18 cellular contexts compared by ENCODE assay signal in genomic region chr1:185969028-185969427, GRCh38.
DNase-seq lines count a peak whose midpoint lies in the region; ATAC-seq and TF ChIP-seq lines count a peak whose summit lies in the region.
"Had no signal": no experiment of that assay in that cellular context is flagged by ENCODE, and none has a peak within 500 bp of the region (broad histone marks: within the 10 kb centered on the region; RNA-seq: fewer than 3 reads in every experiment).

No MANE protein-coding gene starts in this region.

- H3K9me3 ChIP-seq in heart right ventricle (no peaks in the 10 kb centered on the region), tibial artery (no peaks in the 10 kb centered on the region)
- H3K9me3 ChIP-seq: ascending aorta had no signal

- in situ Hi-C loops in brain microvascular endothelial cell (cut with HindIII; ENCODE audit: low pct_ligation_motif_present, low sequenced_read_pairs), result no loop called here

- H3K36me3 ChIP-seq in heart right ventricle (peaks cover 0 to 15% (median 0%) of the 10 kb centered on the region in 9 donors), brain microvascular endothelial cell (replicated peaks) (no peaks in the 10 kb centered on the region), tibial artery (no peaks in the 10 kb centered on the region)
- H3K36me3 ChIP-seq: ascending aorta had no signal

- no peaks in the 10 kb centered on the region for H3K27me3 ChIP-seq in heart right ventricle
- no peaks in the 10 kb centered on the region for H3K27me3 ChIP-seq in brain microvascular endothelial cell (replicated peaks)
- no peaks in the 10 kb centered on the region for H3K27me3 ChIP-seq in tibial artery
- H3K27me3 ChIP-seq: ascending aorta, foreskin keratinocyte had no signal

- WGBS in heart right ventricle, 2 donors, result 50 to 61% methylated on average over 4 of the region's 4 CpGs

- H3K4me1 ChIP-seq in heart right ventricle (peaks cover 0 to 66% (median 19%) of the 10 kb centered on the region in 9 donors), tibial artery (peaks cover 0 to 43% (median 0%) of the 10 kb centered on the region in 4 donors)
- H3K4me1 ChIP-seq: foreskin keratinocyte had no signal

- DNase-seq in heart right ventricle, result no peak
- DNase-seq in left cardiac atrium, result no peak
- DNase-seq in brain microvascular endothelial cell, result no peak
- DNase-seq in iris pigment epithelial cell (ENCODE audit: low read depth), result peak; percentile 81
- DNase-seq in tibial artery, result no peak
- no peak for DNase-seq in T-helper 2 cell
- DNase-seq in activated gamma-delta T cell (lab: John Stamatoyannopoulos, UW), result no peak
- no peak for DNase-seq in HT-29 (ENCODE audit: low spot score)
- DNase-seq: activated CD8-positive, alpha-beta T cell treated with anti-CD3 and anti-CD28 coated beads for 36 hours; foreskin keratinocyte; MM.1S; naive thymus-derived CD4-positive, alpha-beta T cell; NCI-H187 treated with DMSO at 0.1 percent for 48 hours; NCI-H510A treated with DMSO at 0.1 percent for 48 hours; stimulated activated CD4-positive, alpha-beta T cell treated with anti-CD3 and anti-CD28 coated beads, Interleukin-4, amount 100 ng/mL, for 1 hour; SW 1271 had no signal

- TF ChIP-seq CTCF in heart right ventricle (IDR thresholded peaks at IDR 0.05) (no peak), brain microvascular endothelial cell (IDR thresholded peaks at IDR 0.05; ENCODE audit: low read depth, low read length, missing control alignments) (no peak), tibial artery (IDR thresholded peaks at IDR 0.05) (no peak)

- H3K4me3 ChIP-seq in heart right ventricle (no peak overlapping the region), brain microvascular endothelial cell (ENCODE audit: low read depth, low read length) (no peak overlapping the region), tibial artery (no peak overlapping the region)
- H3K4me3 ChIP-seq: ascending aorta, GM23338 had no signal

- no peak for ATAC-seq in heart right ventricle
- ATAC-seq in left cardiac atrium, result no peak
- ATAC-seq: activated CD8-positive, alpha-beta T cell treated with anti-CD3 and anti-CD28 coated beads for 36 hours; foreskin keratinocyte; GM23338; naive thymus-derived CD4-positive, alpha-beta T cell had no signal

- H3K27ac ChIP-seq in heart right ventricle (peak overlapping the region in 9 of 10 donors; percentile 23 to 72 (median 46)), brain microvascular endothelial cell (peak overlapping the region; percentile 58), tibial artery (peak overlapping the region; percentile 13 to 35)
- H3K27ac ChIP-seq: foreskin keratinocyte had no signal

- intact Hi-C loops in heart right ventricle (cut with DNase I), result loop anchor here in 1 of 10 donors (10.0 kb wide), 1 partner anchor 126 kb away; no protein-coding TSS in a partner anchor
- intact Hi-C loops in left cardiac atrium (cut with DNase I), result no loop called here
- intact Hi-C loops in tibial artery (cut with DNase I; ENCODE audit: low total_unique reads), result no loop called here
